Comparison of ENCODE assay signal across 8 cellular contexts in genomic region chr12:56041579-56042429, GRCh38. TPM values are rescaled to one million over a fixed set of nuclear protein-coding genes. Genes with fewer than 3 reads are reported as not detected.
DNase-seq lines count a peak whose midpoint lies in the region; ATAC-seq and TF ChIP-seq lines count a peak whose summit lies in the region.

Gene RPS26 (plus strand): TSS chr12:56041918. CDS start chr12:56042167, 249 bp downstream.

- peak within 1 kb of the TSS; percentile 52 for H4K8ac ChIP-seq in trophoblast cell (ENCODE audit: low read depth, low read length)

- peak; percentile 99 for TF ChIP-seq POLR2A in transverse colon (IDR thresholded peaks at IDR 0.05)

- H2BK5ac ChIP-seq in trophoblast cell (ENCODE audit: low read depth, low read length, poor library complexity) = peak within 1 kb of the TSS; percentile 91

- in situ Hi-C loops in transverse colon (cut with MboI; ENCODE audit: low pct_ligation_motif_present in 1 of 4, low pct_unique_long_range_greater_than_20kb in 1 of 4, low sequenced_read_pairs in 3 of 4) = loop anchor here in 2 of 4 donors (10.0 kb wide), 2 partner anchors 47 to 73 kb away; partner anchors contain the start of genes RPL41 (in 1 of the 2), SUOX (in 1 of the 2) and ZC3H10 (in 1 of the 2)

- H3K79me1 ChIP-seq in trophoblast cell (ENCODE audit: low read length) = peaks cover 5% of the 10 kb centered on the region

- H3K9ac ChIP-seq in adipocyte (ENCODE audit: low read length) (peak within 1 kb of the TSS; percentile 92), trophoblast cell (ENCODE audit: low read length) (peak within 1 kb of the TSS; percentile 84)

- no peak within 1 kb of the TSS for H2AK5ac ChIP-seq in trophoblast cell (ENCODE audit: low read length)

- peak within 1 kb of the TSS; percentile 74 for H3K14ac ChIP-seq in trophoblast cell (ENCODE audit: low read length)

- peak within 1 kb of the TSS; percentile 33 for H2AFZ ChIP-seq in trophoblast cell (ENCODE audit: insufficient read depth, low read length, poor library complexity)

- peak within 1 kb of the TSS; percentile 54 for H4K12ac ChIP-seq in trophoblast cell (ENCODE audit: low read depth, low read length)

- peak within 1 kb of the TSS; percentile 85 for H2BK120ac ChIP-seq in trophoblast cell (ENCODE audit: insufficient read depth, low read length, poor library complexity)

- peaks cover 9% of the 10 kb centered on the region for H3K79me2 ChIP-seq in trophoblast cell (ENCODE audit: control insufficient read depth, insufficient read depth, low read length, poor library complexity)

- no peak for TF ChIP-seq EP300 in transverse colon (IDR thresholded peaks at IDR 0.05; ENCODE audit: low read depth)

- peaks cover 29% of the 10 kb centered on the region for H3K4me1 ChIP-seq in adipocyte (ENCODE audit: control insufficient read depth, insufficient read depth, low read length)
- H3K4me1 ChIP-seq in trophoblast cell (ENCODE audit: control insufficient read depth in 1 of 2, insufficient read depth in 2 of 2, low read length in 2 of 2) = peaks cover 2 to 3% of the 10 kb centered on the region in 2 experiments
- H3K4me1 ChIP-seq in transverse colon = peaks cover 11 to 24% (median 20%) of the 10 kb centered on the region in 4 donors

- no peak within 1 kb of the TSS for H3K23ac ChIP-seq in trophoblast cell (ENCODE audit: low read length)

- H3K4ac ChIP-seq in trophoblast cell (ENCODE audit: low read depth, low read length) = peak within 1 kb of the TSS; percentile 35

- TF ChIP-seq CTCF in GM12875 (IDR thresholded peaks at IDR 0.05; ENCODE audit: borderline replicate concordance, insufficient read depth, low read depth, low read length) = peak; percentile 54; the same call in 1 of the 2 replicates
- peak in 4 of 5 experiments; percentile 7 to 62 (median 36) for TF ChIP-seq CTCF in transverse colon (IDR thresholded peaks at IDR 0.05)

- peak within 1 kb of the TSS; percentile 67 for H3K18ac ChIP-seq in trophoblast cell (ENCODE audit: low read length)

- H3K36me3 ChIP-seq in adipocyte (ENCODE audit: control insufficient read depth, insufficient read depth, low read length, severe bottlenecking) (peaks cover 32% of the 10 kb centered on the region), trophoblast cell (ENCODE audit: control insufficient read depth in 1 of 2, insufficient read depth in 2 of 2, low read length in 2 of 2) (peaks cover 8 to 28% of the 10 kb centered on the region in 2 experiments), transverse colon (peaks cover 0 to 21% (median 9%) of the 10 kb centered on the region in 4 donors)

- H3K4me3 ChIP-seq in GM12875 (ENCODE audit: low read depth, low read length) (peak within 1 kb of the TSS; percentile 81), adipocyte (ENCODE audit: low read length) (peak within 1 kb of the TSS; percentile 84), trophoblast cell (ENCODE audit: low read depth, low read length) (peak within 1 kb of the TSS; percentile 83), transverse colon (peak within 1 kb of the TSS; percentile 51 to 80 (median 68))

- peak within 1 kb of the TSS; percentile 49 for H4K91ac ChIP-seq in trophoblast cell (ENCODE audit: low read depth, low read length)

- intact Hi-C loops in cardiac septum (cut with DNase I) = loop anchor here (1.0 to 10.0 kb wide), 4 partner anchors 46 to 297 kb away; partner anchors contain the start of genes GDF11, PA2G4, RPL41 and ZC3H10
- intact Hi-C loops in transverse colon (cut with DNase I; ENCODE audit: low total_unique reads) = loop anchor here (5.0 kb wide), 1 partner anchor 35 kb away; no protein-coding TSS in a partner anchor

- H3K4me2 ChIP-seq in trophoblast cell (ENCODE audit: low read length) = peak within 1 kb of the TSS; percentile 95

- no peaks in the 10 kb centered on the region for H3K27me3 ChIP-seq in adipocyte (replicated peaks; ENCODE audit: control insufficient read depth, insufficient read depth, low read length)
- H3K27me3 ChIP-seq in trophoblast cell (ENCODE audit: insufficient read depth, low read length) = no peaks in the 10 kb centered on the region
- no peaks in the 10 kb centered on the region for H3K27me3 ChIP-seq in transverse colon

- H3K9me3 ChIP-seq in adipocyte (ENCODE audit: control insufficient read depth, low read length) (no peaks in the 10 kb centered on the region), trophoblast cell (ENCODE audit: insufficient read depth, low read depth, low read length) (no peaks in the 10 kb centered on the region), transverse colon (no peaks in the 10 kb centered on the region)

- ATAC-seq in HG02798 (IDR thresholded peaks at IDR 0.05; ENCODE audit: poor library complexity, unreplicated experiment) = peak; percentile 94

- peak within 1 kb of the TSS; percentile 88 for H3K27ac ChIP-seq in trophoblast cell (ENCODE audit: low read depth, low read length)
- H3K27ac ChIP-seq in transverse colon = peak within 1 kb of the TSS; percentile 90 to 93 (median 90)

- no peak within 1 kb of the TSS for H2BK12ac ChIP-seq in trophoblast cell (ENCODE audit: low read length)

- no CpG with 5 or more reads among the region's 50 CpGs for WGBS in trophoblast cell (ENCODE audit: extremely low coverage, insufficient coverage, insufficient read length)
- 0 to 1% methylated on average over 1 to 50 of the region's 50 CpGs for WGBS in transverse colon (ENCODE audit: low coverage in 1 of 2), 2 donors

- peak; percentile 98 for DNase-seq in NCI-H1417 treated with DMSO at 0.1 percent for 48 hours (lab: John Stamatoyannopoulos, UW)
- DNase-seq in SW480 (ENCODE audit: low spot score) = peak; percentile 99
- DNase-seq in adipocyte (ENCODE audit: low read depth) = peak; percentile 99
- peak; percentile 96 for DNase-seq in cardiac septum (ENCODE audit: low spot score)
- DNase-seq in trophoblast cell = peak; percentile 96 to 99
- peak; percentile 96 for DNase-seq in transverse colon

RNA-seq across cellular contexts. Expression of gene RPS26, which starts in this region (rescaled TPM):
- total RNA-seq in cardiac septum (39.5 TPM), transverse colon (1,000 to 10,000 TPM in 2 of 4 donors, 100 to 1,000 TPM in 2; 283 to 2,670 (median 937) TPM)
- 894 and 933 TPM in 2 replicates for polyA plus RNA-seq in trophoblast cell (2013)

Comparison
In these comparisons a context has a peak if more than half of its experiments do, and no peak if none do; other contexts are left out.
1. Peak in every context shown above with its lines: DNase-seq, ATAC-seq, H3K4me3 ChIP-seq and H3K27ac ChIP-seq.